ENCODE assay signal across 19 cellular contexts in the genomic region with DNA sequence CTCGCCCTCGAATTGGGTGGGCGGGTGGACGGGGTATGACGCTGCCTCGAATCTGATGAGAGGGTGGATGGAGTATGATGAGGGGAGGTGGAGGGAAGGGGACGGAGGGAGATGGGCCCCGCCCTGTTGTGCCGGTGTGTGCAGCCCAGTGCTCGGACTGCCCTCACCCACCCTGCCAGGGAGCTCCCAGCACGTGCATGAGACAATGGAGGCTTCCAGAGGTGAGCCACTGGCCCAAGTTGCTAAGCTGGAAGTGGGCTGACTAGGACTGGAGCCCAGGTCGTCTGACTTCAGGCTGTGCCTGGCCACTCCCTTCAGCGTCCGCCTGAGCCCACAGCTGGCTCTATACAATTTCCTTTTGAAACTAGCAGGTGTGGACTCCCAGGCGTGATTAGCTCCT.
"Had no signal": no experiment of that assay in that cellular context is flagged by ENCODE, and none has a peak within 500 bp of the region (broad histone marks: within the 10 kb centered on the region; RNA-seq: fewer than 3 reads in every experiment).

No MANE protein-coding gene starts in this region.

- H3K27ac ChIP-seq: colonic mucosa, esophagus muscularis mucosa, thoracic aorta had no signal

- DNase-seq: activated B cell treated with CpG ODN at 0.5 μM for 24 hours; activated CD4-positive, alpha-beta T cell treated with anti-CD3 and anti-CD28 coated beads for 4 hours; activated CD4-positive, alpha-beta T cell treated with anti-CD3 and anti-CD28 coated beads, Interleukin-2, amount 50 U/mL, for 48 hours; activated CD8-positive, alpha-beta memory T cell treated with anti-CD3 and anti-CD28 coated beads, Interleukin-2, amount 50 U/mL, for 48 hours; activated naive CD4-positive, alpha-beta T cell treated with Interleukin-2 at 50 U/mL for 16 hours; activated naive CD8-positive, alpha-beta T cell treated with anti-CD3 and anti-CD28 coated beads for 36 hours; activated T-cell treated with anti-CD3 and anti-CD28 coated beads, Interleukin-2, amount 50 U/mL, for 4 hours; amniotic stem cell; colonic mucosa; glutamatergic neuron; mesendoderm; naive B cell; retina; stimulated activated CD4-positive, alpha-beta T cell treated with anti-CD3 and anti-CD28 coated beads, Interleukin-4, amount 100 ng/mL, for 1 hour; stimulated activated naive CD4-positive, alpha-beta T cell treated with Interleukin-2 at 50 U/mL for 16 hours; T1000 had no signal

- H3K9me3 ChIP-seq: breast epithelium, colonic mucosa, esophagus muscularis mucosa, thoracic aorta had no signal

- H3K4me3 ChIP-seq: breast epithelium, colonic mucosa, esophagus muscularis mucosa, thoracic aorta had no signal

- H3K36me3 ChIP-seq: breast epithelium, colonic mucosa, esophagus muscularis mucosa, thoracic aorta had no signal

- ATAC-seq: activated T-cell treated with anti-CD3 and anti-CD28 coated beads, Interleukin-2, amount 50 U/mL, for 4 hours had no signal

- H3K27me3 ChIP-seq: breast epithelium, colonic mucosa, esophagus muscularis mucosa had no signal

- H3K4me1 ChIP-seq: breast epithelium, colonic mucosa had no signal
